Comparison of ENCODE assay signal across 8 cellular contexts in genomic region chr19:8610041-8610927, GRCh38. TPM values are rescaled to one million over a fixed set of nuclear protein-coding genes. Genes with fewer than 3 reads are reported as not detected.
DNase-seq lines count a peak whose midpoint lies in the region; FAIRE-seq and TF ChIP-seq lines count a peak whose summit lies in the region.

ADAMTS10 (minus strand) TSS chr19:8610715; CDS start chr19:8605710, 5,005 bp downstream.

- peaks cover 5% of the 10 kb centered on the region for H3K27me3 ChIP-seq in bronchial epithelial cell (ENCODE audit: control insufficient read depth, insufficient read depth, low read length)

- TF ChIP-seq CTCF in bronchial epithelial cell (IDR thresholded peaks at IDR 0.05; ENCODE audit: insufficient read depth, low read length, severe bottlenecking) = no peak

- DNase-seq in EL (peak; percentile 18), T-helper 2 cell (peak in 3 of 5 experiments; percentile 18 to 50 (median 27)), bronchial epithelial cell (ENCODE audit: low read depth) (no peak), left kidney (ENCODE audit: low read depth, low spot score) (peak; percentile 81), SIG-M5 treated with dmso at 0.1 percent for 504 hours (lab: John Stamatoyannopoulos, UW; ENCODE audit: unreplicated experiment) (no peak), NCI-H146 treated with DMSO at 0.1 percent for 48 hours (lab: John Stamatoyannopoulos, UW; ENCODE audit: unreplicated experiment) (no peak), COLO668 (lab: John Stamatoyannopoulos, UW; ENCODE audit: unreplicated experiment) (no peak)
- DNase-seq in stimulated activated CD4-positive, alpha-beta T cell treated with anti-CD3 and anti-CD28 coated beads, Interleukin-4, amount 100 ng/mL, for 1 hour = peak; percentile 44

- no peak within 1 kb of the TSS for H3K4me3 ChIP-seq in bronchial epithelial cell (ENCODE audit: low read depth, low read length)

- no peaks in the 10 kb centered on the region for H3K36me3 ChIP-seq in bronchial epithelial cell (ENCODE audit: control insufficient read depth, insufficient read depth, low read length)

- FAIRE-seq in bronchial epithelial cell (lab: Jason Lieb, UNC) = peak; percentile 90

RNA-seq across cellular contexts. Expression of gene ADAMTS10, which starts in this region (rescaled TPM):
- total RNA-seq in bronchial epithelial cell = not detected in 2 replicates

Comparison
In these comparisons a context has a peak if more than half of its experiments do, and no peak if none do; other contexts are left out.
1. DNase-seq: peak in EL (single experiment), T-helper 2 cell (3 of 5), left kidney (single experiment) and stimulated activated CD4-positive, alpha-beta T cell treated with anti-CD3 and anti-CD28 coated beads, Interleukin-4, amount 100 ng/mL, for 1 hour (single experiment); none in bronchial epithelial cell (single experiment), SIG-M5 treated with dmso at 0.1 percent for 504 hours (single experiment), NCI-H146 treated with DMSO at 0.1 percent for 48 hours (single experiment) and COLO668 (single experiment).